Comparison of ENCODE assay signal across 1 cellular context in the genomic region with DNA sequence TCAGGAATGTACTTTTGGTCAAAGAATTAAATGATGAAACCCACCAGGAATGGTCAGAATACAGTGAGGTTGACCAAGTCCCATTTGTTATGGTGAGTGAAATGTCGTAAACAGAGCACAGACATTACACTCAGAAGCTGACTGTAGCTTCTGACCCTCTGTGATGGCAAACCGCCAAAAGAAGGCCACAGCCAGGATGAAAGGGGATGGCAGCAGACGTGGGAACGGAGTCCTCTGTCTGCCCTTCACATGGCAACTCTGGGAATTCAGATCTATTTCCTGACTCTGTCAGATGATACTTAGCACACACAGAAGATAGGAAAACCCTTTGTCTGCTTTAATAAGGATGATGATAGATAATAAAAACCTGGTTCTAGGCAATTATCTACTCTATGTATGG.
TF ChIP-seq lines count a peak whose summit lies in the region.

No MANE protein-coding gene starts in this region.

TF ChIP-seq in SK-N-SH, 30 proteins besides CTCF, POLR2A, EP300 and RAD21 (continued from another document):
- TF ChIP-seq, protein P1, sequence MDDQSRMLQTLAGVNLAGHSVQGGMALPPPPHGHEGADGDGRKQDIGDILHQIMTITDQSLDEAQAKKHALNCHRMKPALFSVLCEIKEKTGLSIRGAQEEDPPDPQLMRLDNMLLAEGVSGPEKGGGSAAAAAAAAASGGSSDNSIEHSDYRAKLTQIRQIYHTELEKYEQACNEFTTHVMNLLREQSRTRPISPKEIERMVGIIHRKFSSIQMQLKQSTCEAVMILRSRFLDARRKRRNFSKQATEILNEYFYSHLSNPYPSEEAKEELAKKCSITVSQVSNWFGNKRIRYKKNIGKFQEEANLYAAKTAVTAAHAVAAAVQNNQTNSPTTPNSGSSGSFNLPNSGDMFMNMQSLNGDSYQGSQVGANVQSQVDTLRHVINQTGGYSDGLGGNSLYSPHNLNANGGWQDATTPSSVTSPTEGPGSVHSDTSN (IDR thresholded peaks at IDR 0.05) = no peak
- TF ChIP-seq, protein P2, sequence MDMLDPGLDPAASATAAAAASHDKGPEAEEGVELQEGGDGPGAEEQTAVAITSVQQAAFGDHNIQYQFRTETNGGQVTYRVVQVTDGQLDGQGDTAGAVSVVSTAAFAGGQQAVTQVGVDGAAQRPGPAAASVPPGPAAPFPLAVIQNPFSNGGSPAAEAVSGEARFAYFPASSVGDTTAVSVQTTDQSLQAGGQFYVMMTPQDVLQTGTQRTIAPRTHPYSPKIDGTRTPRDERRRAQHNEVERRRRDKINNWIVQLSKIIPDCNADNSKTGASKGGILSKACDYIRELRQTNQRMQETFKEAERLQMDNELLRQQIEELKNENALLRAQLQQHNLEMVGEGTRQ (IDR thresholded peaks at IDR 0.05; ENCODE audit: borderline replicate concordance, low read depth, low read length) = no peak
- TF ChIP-seq RCOR1 (IDR thresholded peaks at IDR 0.05; ENCODE audit: low read length) (peak; percentile 87), NFIC (IDR thresholded peaks at IDR 0.05; ENCODE audit: borderline replicate concordance) (no peak), JUND (IDR thresholded peaks at IDR 0.05) (no peak), TCF12 (IDR thresholded peaks at IDR 0.05) (no peak), GATA2 (CRISPR knock-in tag; IDR thresholded peaks at IDR 0.05) (peak; percentile 70), NRF1 (IDR thresholded peaks at IDR 0.05; ENCODE audit: low read depth, low read length) (no peak), YY1 (IDR thresholded peaks at IDR 0.05; ENCODE audit: low read depth) (no peak), ELF1 (IDR thresholded peaks at IDR 0.05) (no peak), POLR2AphosphoS5 (IDR thresholded peaks at IDR 0.05; ENCODE audit: low read depth, low read length) (no peak), FOXJ3 (CRISPR knock-in tag; IDR thresholded peaks at IDR 0.05) (peak; percentile 72), SMC3 (IDR thresholded peaks at IDR 0.05; ENCODE audit: low read depth, low read length) (no peak), FOSL2 (IDR thresholded peaks at IDR 0.05; ENCODE audit: borderline replicate concordance, low read depth) (no peak)
- TF ChIP-seq, protein P3, sequence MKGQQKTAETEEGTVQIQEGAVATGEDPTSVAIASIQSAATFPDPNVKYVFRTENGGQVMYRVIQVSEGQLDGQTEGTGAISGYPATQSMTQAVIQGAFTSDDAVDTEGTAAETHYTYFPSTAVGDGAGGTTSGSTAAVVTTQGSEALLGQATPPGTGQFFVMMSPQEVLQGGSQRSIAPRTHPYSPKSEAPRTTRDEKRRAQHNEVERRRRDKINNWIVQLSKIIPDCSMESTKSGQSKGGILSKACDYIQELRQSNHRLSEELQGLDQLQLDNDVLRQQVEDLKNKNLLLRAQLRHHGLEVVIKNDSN (IDR thresholded peaks at IDR 0.05; ENCODE audit: borderline replicate concordance, low read depth) = no peak
- TF ChIP-seq, protein P4, sequence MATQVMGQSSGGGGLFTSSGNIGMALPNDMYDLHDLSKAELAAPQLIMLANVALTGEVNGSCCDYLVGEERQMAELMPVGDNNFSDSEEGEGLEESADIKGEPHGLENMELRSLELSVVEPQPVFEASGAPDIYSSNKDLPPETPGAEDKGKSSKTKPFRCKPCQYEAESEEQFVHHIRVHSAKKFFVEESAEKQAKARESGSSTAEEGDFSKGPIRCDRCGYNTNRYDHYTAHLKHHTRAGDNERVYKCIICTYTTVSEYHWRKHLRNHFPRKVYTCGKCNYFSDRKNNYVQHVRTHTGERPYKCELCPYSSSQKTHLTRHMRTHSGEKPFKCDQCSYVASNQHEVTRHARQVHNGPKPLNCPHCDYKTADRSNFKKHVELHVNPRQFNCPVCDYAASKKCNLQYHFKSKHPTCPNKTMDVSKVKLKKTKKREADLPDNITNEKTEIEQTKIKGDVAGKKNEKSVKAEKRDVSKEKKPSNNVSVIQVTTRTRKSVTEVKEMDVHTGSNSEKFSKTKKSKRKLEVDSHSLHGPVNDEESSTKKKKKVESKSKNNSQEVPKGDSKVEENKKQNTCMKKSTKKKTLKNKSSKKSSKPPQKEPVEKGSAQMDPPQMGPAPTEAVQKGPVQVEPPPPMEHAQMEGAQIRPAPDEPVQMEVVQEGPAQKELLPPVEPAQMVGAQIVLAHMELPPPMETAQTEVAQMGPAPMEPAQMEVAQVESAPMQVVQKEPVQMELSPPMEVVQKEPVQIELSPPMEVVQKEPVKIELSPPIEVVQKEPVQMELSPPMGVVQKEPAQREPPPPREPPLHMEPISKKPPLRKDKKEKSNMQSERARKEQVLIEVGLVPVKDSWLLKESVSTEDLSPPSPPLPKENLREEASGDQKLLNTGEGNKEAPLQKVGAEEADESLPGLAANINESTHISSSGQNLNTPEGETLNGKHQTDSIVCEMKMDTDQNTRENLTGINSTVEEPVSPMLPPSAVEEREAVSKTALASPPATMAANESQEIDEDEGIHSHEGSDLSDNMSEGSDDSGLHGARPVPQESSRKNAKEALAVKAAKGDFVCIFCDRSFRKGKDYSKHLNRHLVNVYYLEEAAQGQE (IDR thresholded peaks at IDR 0.05; ENCODE audit: low read depth, low read length) = no peak
- TF ChIP-seq, protein P5, sequence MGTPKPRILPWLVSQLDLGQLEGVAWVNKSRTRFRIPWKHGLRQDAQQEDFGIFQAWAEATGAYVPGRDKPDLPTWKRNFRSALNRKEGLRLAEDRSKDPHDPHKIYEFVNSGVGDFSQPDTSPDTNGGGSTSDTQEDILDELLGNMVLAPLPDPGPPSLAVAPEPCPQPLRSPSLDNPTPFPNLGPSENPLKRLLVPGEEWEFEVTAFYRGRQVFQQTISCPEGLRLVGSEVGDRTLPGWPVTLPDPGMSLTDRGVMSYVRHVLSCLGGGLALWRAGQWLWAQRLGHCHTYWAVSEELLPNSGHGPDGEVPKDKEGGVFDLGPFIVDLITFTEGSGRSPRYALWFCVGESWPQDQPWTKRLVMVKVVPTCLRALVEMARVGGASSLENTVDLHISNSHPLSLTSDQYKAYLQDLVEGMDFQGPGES (IDR thresholded peaks at IDR 0.05; ENCODE audit: low read depth, low read length) = no peak
